Comparison of ENCODE assay signal across 19 cellular contexts in genomic region chr14:65045011-65045410, GRCh38.
"Had no signal": no experiment of that assay in that cellular context is flagged by ENCODE, and none has a peak within 500 bp of the region (broad histone marks: within the 10 kb centered on the region; RNA-seq: fewer than 3 reads in every experiment).

No MANE protein-coding gene starts in this region.

- H3K4me3 Mint-ChIP-seq: activated naive CD8-positive, alpha-beta T cell treated with anti-CD3 and anti-CD28 coated beads for 36 hours; activated T-cell treated with anti-CD3 and anti-CD28 coated beads, Interleukin-2, amount 50 U/mL, for 4 hours; neural progenitor cell; WTC11 had no signal

- ATAC-seq: activated T-cell treated with anti-CD3 and anti-CD28 coated beads, Interleukin-2, amount 50 U/mL, for 4 hours; mucosa of descending colon; stimulated activated naive CD8-positive, alpha-beta T cell treated with anti-CD3 and anti-CD28 coated beads, Interleukin-15, Interleukin-2, amounts not matched to agents 100 U/mL and 50 U/mL, for 24 hours; WTC11 had no signal

- H3K27ac Mint-ChIP-seq: activated naive CD8-positive, alpha-beta T cell treated with anti-CD3 and anti-CD28 coated beads for 36 hours; neural progenitor cell; WTC11 had no signal

- DNase-seq: activated CD8-positive, alpha-beta memory T cell treated with anti-CD3 and anti-CD28 coated beads, Interleukin-2, amount 50 U/mL, for 48 hours; activated naive CD4-positive, alpha-beta T cell treated with Interleukin-2 at 50 U/mL for 16 hours; activated naive CD8-positive, alpha-beta T cell treated with anti-CD3 and anti-CD28 coated beads for 36 hours; activated T-cell treated with anti-CD3 and anti-CD28 coated beads, Interleukin-2, amount 50 U/mL, for 4 hours; central memory CD4-positive, alpha-beta T cell; effector memory CD4-positive, alpha-beta T cell; foreskin melanocyte; mesendoderm; mucosa of descending colon; stimulated activated CD4-positive, alpha-beta T cell treated with anti-CD3 and anti-CD28 coated beads, Interleukin-4, amount 100 ng/mL, for 24 hours; stimulated activated naive CD8-positive, alpha-beta T cell treated with anti-CD3 and anti-CD28 coated beads, Interleukin-15, Interleukin-2, amounts not matched to agents 100 U/mL and 50 U/mL, for 24 hours; T1000 had no signal

- H3K9me3 Mint-ChIP-seq: activated naive CD8-positive, alpha-beta T cell treated with anti-CD3 and anti-CD28 coated beads for 36 hours; activated T-cell treated with anti-CD3 and anti-CD28 coated beads, Interleukin-2, amount 50 U/mL, for 4 hours; immature natural killer cell; neural progenitor cell; WTC11 had no signal

- H3K4me1 Mint-ChIP-seq: neural progenitor cell had no signal

- H3K36me3 ChIP-seq: neural progenitor cell had no signal

- H3K79me2 ChIP-seq: hepatocyte had no signal

- H3K4me1 ChIP-seq: neural progenitor cell, prostate gland, tibial artery had no signal

- H3K4me2 ChIP-seq: hepatocyte, neural progenitor cell had no signal

- H3K9me3 ChIP-seq: lower lobe of right lung, mucosa of descending colon, prostate gland, tibial artery had no signal

- H3K9ac ChIP-seq: neural progenitor cell had no signal

- H3K4me3 ChIP-seq: hepatocyte, lower lobe of right lung, mucosa of descending colon, neural progenitor cell, prostate gland, tibial artery had no signal

- H3K27me3 ChIP-seq: hepatocyte, neural progenitor cell, tibial artery had no signal

- H2AFZ ChIP-seq: hepatocyte, neural progenitor cell had no signal

- H3K27me3 Mint-ChIP-seq: activated naive CD8-positive, alpha-beta T cell treated with anti-CD3 and anti-CD28 coated beads for 36 hours had no signal
